Comparison of ENCODE assay signal across 24 cellular contexts in the genomic region with DNA sequence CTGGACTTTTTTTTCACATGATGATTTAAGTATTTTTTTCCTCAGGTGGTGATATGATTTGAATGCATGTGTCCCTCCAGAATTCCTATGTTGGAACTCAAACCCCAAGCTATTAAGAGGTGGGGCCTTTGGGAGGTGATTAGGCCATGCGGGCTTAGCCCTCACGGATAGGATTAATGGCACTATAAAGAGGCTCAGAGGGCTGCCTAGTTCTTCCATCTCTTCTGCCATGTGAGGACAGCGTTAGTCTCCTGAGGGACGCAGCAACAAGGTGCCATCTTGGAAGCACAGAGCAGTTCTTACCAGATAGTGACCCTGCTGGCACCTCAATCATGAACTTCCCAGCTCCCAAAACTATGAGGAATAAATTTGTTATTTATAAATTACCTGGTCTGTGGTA. TPM values are rescaled to one million over a fixed set of nuclear protein-coding genes. Genes with fewer than 3 reads are reported as not detected.
DNase-seq lines count a peak whose midpoint lies in the region; ATAC-seq, FAIRE-seq and TF ChIP-seq lines count a peak whose summit lies in the region.
"Had no signal": no experiment of that assay in that cellular context is flagged by ENCODE, and none has a peak within 500 bp of the region (broad histone marks: within the 10 kb centered on the region; RNA-seq: fewer than 3 reads in every experiment).

No MANE protein-coding gene starts in this region.

- no peak for ATAC-seq in stimulated activated naive B cell treated with anti-CD40 and anti-IgM and Interleukin-4, amounts not matched to agents 10 μg/mL and 1 μg/mL and 100 μg/mL, for 72 hours (replicated peaks)
- ATAC-seq in HG03175 (IDR thresholded peaks at IDR 0.05; ENCODE audit: unreplicated experiment), result no peak
- ATAC-seq in lower lobe of right lung, result no peak
- ATAC-seq: CD8-positive, alpha-beta T cell had no signal

- peak overlapping the region; percentile 59 for H3K27ac Mint-ChIP-seq in stimulated activated naive B cell treated with anti-CD40 and anti-IgM and Interleukin-4, amounts not matched to agents 10 μg/mL and 1 μg/mL and 100 μg/mL, for 72 hours
- H3K27ac Mint-ChIP-seq in nephron progenitor cell, result no peak overlapping the region
- H3K27ac Mint-ChIP-seq: CD4-positive, CD25-positive, alpha-beta regulatory T cell; CD8-positive, alpha-beta T cell had no signal

- H3K4me3 ChIP-seq in WERI-Rb-1 (ENCODE audit: low read depth, low read length), result no peak overlapping the region
- H3K4me3 ChIP-seq in lower lobe of right lung, result no peak overlapping the region
- H3K4me3 ChIP-seq: BLaER1 had no signal

- DNase-seq in D721Med (ENCODE audit: insufficient read length, low spot score) (peak; percentile 37), NCI-H82 (lab: John Stamatoyannopoulos, UW) (peak; percentile 98), WERI-Rb-1 (peak; percentile 95), nephron progenitor cell (no peak), lower lobe of right lung (no peak), cardiac septum (ENCODE audit: low spot score) (no peak)
- DNase-seq in stimulated activated naive B cell treated with anti-CD40 and anti-IgM and Interleukin-4, amounts not matched to agents 10 μg/mL and 1 μg/mL and 100 μg/mL, for 72 hours, result no peak
- DNase-seq: 8988T; ACHN; BE2C; C1 segment of cervical spinal cord; Caco-2; Calu3; CD4-positive, CD25-positive, alpha-beta regulatory T cell; CD8-positive, alpha-beta T cell; DMS79 treated with DMSO at 0.1 percent for 48 hours; GF-D8 had no signal

- H3K36me3 ChIP-seq in WERI-Rb-1 (no peaks in the 10 kb centered on the region), lower lobe of right lung (no peaks in the 10 kb centered on the region)
- H3K36me3 ChIP-seq: BE2C, BLaER1 had no signal

- FAIRE-seq in D721Med (lab: Jason Lieb, UNC), result peak; percentile 21
- FAIRE-seq: A204.1, G401.6, GM12891, GM19239 had no signal

- TF ChIP-seq CTCF in D721Med (IDR thresholded peaks at IDR 0.05; ENCODE audit: insufficient read depth, missing control alignments), result no peak
- TF ChIP-seq CTCF in WERI-Rb-1 (IDR thresholded peaks at IDR 0.05; ENCODE audit: low read depth, low read length), result no peak
- TF ChIP-seq CTCF in nephron progenitor cell (IDR thresholded peaks at IDR 0.05), result no peak
- no peak for TF ChIP-seq CTCF in lower lobe of right lung (IDR thresholded peaks at IDR 0.05)

- H3K27ac ChIP-seq in WERI-Rb-1 (peak overlapping the region; percentile 61), lower lobe of right lung (no peak overlapping the region)
- H3K27ac ChIP-seq: BLaER1 had no signal

- intact Hi-C loops in lower lobe of right lung (cut with DNase I), result no loop called here
- intact Hi-C loops in cardiac septum (cut with DNase I), result loop anchor here (5.0 kb wide), 2 partner anchors 117 to 153 kb away; no protein-coding TSS in a partner anchor

- H3K4me3 Mint-ChIP-seq in stimulated activated naive B cell treated with anti-CD40 and anti-IgM and Interleukin-4, amounts not matched to agents 10 μg/mL and 1 μg/mL and 100 μg/mL, for 72 hours, result no peak overlapping the region
- H3K4me3 Mint-ChIP-seq in nephron progenitor cell, result no peak overlapping the region
- H3K4me3 Mint-ChIP-seq: CD14-positive monocyte; CD4-positive, CD25-positive, alpha-beta regulatory T cell; CD8-positive, alpha-beta T cell had no signal

- H3K36me3 Mint-ChIP-seq in stimulated activated naive B cell treated with anti-CD40 and anti-IgM and Interleukin-4, amounts not matched to agents 10 μg/mL and 1 μg/mL and 100 μg/mL, for 72 hours, result no peaks in the 10 kb centered on the region
- H3K36me3 Mint-ChIP-seq in nephron progenitor cell (ENCODE audit: low read depth), result peaks cover 9% of the 10 kb centered on the region
- H3K36me3 Mint-ChIP-seq: CD4-positive, CD25-positive, alpha-beta regulatory T cell had no signal

- H3K4me1 ChIP-seq in lower lobe of right lung, result peaks cover 13% of the 10 kb centered on the region
- H3K4me1 ChIP-seq: BE2C, BLaER1 had no signal

- H3K27me3 ChIP-seq in WERI-Rb-1 (ENCODE audit: insufficient read depth, low read depth, severe bottlenecking), result no peaks in the 10 kb centered on the region
- no peaks in the 10 kb centered on the region for H3K27me3 ChIP-seq in lower lobe of right lung (ENCODE audit: low read depth)
- H3K27me3 ChIP-seq: BE2C, BLaER1 had no signal

- H3K4me1 Mint-ChIP-seq in stimulated activated naive B cell treated with anti-CD40 and anti-IgM and Interleukin-4, amounts not matched to agents 10 μg/mL and 1 μg/mL and 100 μg/mL, for 72 hours, result peaks cover 14 to 21% of the 10 kb centered on the region in 2 donors
- H3K4me1 Mint-ChIP-seq in nephron progenitor cell, result no peaks in the 10 kb centered on the region

- H3K9me3 ChIP-seq in WERI-Rb-1 (ENCODE audit: severe bottlenecking), result peaks cover 3% of the 10 kb centered on the region
- no peaks in the 10 kb centered on the region for H3K9me3 ChIP-seq in lower lobe of right lung
- H3K9me3 ChIP-seq: BE2C, BLaER1, Caco-2 had no signal

- no peaks in the 10 kb centered on the region for H3K9me3 Mint-ChIP-seq in stimulated activated naive B cell treated with anti-CD40 and anti-IgM and Interleukin-4, amounts not matched to agents 10 μg/mL and 1 μg/mL and 100 μg/mL, for 72 hours
- peaks cover 16% of the 10 kb centered on the region for H3K9me3 Mint-ChIP-seq in nephron progenitor cell
- H3K9me3 Mint-ChIP-seq: CD14-positive monocyte; CD4-positive, CD25-positive, alpha-beta regulatory T cell; CD8-positive, alpha-beta T cell had no signal

- no peaks in the 10 kb centered on the region for H3K27me3 Mint-ChIP-seq in stimulated activated naive B cell treated with anti-CD40 and anti-IgM and Interleukin-4, amounts not matched to agents 10 μg/mL and 1 μg/mL and 100 μg/mL, for 72 hours
- peaks cover 10% of the 10 kb centered on the region for H3K27me3 Mint-ChIP-seq in nephron progenitor cell (ENCODE audit: low read depth, poor library complexity)
- H3K27me3 Mint-ChIP-seq: CD4-positive, CD25-positive, alpha-beta regulatory T cell had no signal

RNA-seq across cellular contexts. Expression of gene RBBP5, which starts 18.3 kb away (rescaled TPM):
- total RNA-seq in lower lobe of right lung, result 17.9 TPM
- total RNA-seq in cardiac septum, result 10.1 TPM

RNA-seq across cellular contexts. Expression of gene TMEM81, which starts 55.9 kb away (rescaled TPM):
- total RNA-seq in lower lobe of right lung (4.1 TPM), cardiac septum (1.7 TPM)

Comparison
In these comparisons a context has a peak if more than half of its experiments do, and no peak if none do; other contexts are left out.
1. DNase-seq: peak in D721Med (single experiment), NCI-H82 (single experiment) and WERI-Rb-1 (single experiment); none in stimulated activated naive B cell treated with anti-CD40 and anti-IgM and Interleukin-4, amounts not matched to agents 10 μg/mL and 1 μg/mL and 100 μg/mL, for 72 hours (single experiment), nephron progenitor cell (single experiment), lower lobe of right lung (single experiment) and cardiac septum (single experiment).